Comparison of ENCODE assay signal across 13 cellular contexts in the genomic region with DNA sequence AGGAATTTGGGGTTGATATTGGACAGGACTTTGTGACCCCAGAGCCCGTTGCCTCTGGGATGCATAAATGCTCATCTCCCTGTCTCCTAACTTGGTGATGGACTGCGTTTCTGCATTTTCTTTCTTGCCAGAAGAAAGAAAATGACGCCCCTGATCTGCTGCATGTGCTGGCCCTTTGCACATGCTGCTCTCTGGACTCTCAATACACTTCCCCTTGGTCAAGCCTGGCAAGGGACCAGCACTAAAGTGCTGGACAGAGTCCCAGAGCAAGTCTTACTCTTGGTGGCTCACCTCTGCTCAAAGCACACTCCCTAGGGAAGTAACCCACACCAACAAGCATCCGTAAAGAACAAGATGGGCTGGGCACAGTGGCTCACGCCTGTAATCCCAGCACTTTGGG. TPM values are rescaled to one million over a fixed set of nuclear protein-coding genes. Genes with fewer than 3 reads are reported as not detected.
DNase-seq lines count a peak whose midpoint lies in the region; ATAC-seq and TF ChIP-seq lines count a peak whose summit lies in the region.
"Had no signal": no experiment of that assay in that cellular context is flagged by ENCODE, and none has a peak within 500 bp of the region (broad histone marks: within the 10 kb centered on the region; RNA-seq: fewer than 3 reads in every experiment).

No MANE protein-coding gene starts in this region.

- intact Hi-C loops in right lobe of liver (cut with DNase I), result no loop called here

- no peaks in the 10 kb centered on the region for H3K9me3 Mint-ChIP-seq in activated T-cell treated with anti-CD3 and anti-CD28 coated beads, Interleukin-2, amount 50 U/mL, for 72 hours
- no peaks in the 10 kb centered on the region for H3K9me3 Mint-ChIP-seq in activated naive CD8-positive, alpha-beta T cell (ENCODE audit: low read depth)

- no peaks in the 10 kb centered on the region for H3K27me3 Mint-ChIP-seq in activated T-cell treated with anti-CD3 and anti-CD28 coated beads, Interleukin-2, amount 50 U/mL, for 72 hours (ENCODE audit: low read depth)
- no peaks in the 10 kb centered on the region for H3K27me3 Mint-ChIP-seq in activated naive CD8-positive, alpha-beta T cell

- no peak for TF ChIP-seq CTCF in right lobe of liver (IDR thresholded peaks at IDR 0.05)
- no peak for TF ChIP-seq CTCF in thoracic aorta (IDR thresholded peaks at IDR 0.05)

- no peak for DNase-seq in activated T-cell treated with anti-CD3 and anti-CD28 coated beads, Interleukin-2, amount 50 U/mL, for 72 hours
- DNase-seq in activated T-cell treated with anti-CD3 and anti-CD28 coated beads, Interleukin-2, amount 50 U/mL, for 1 hour, result no peak
- DNase-seq in right lobe of liver, result peak in 1 of 3 donors; percentile 80
- DNase-seq in thoracic aorta (ENCODE audit: low spot score), result no peak
- DNase-seq in T1000 (lab: John Stamatoyannopoulos, UW), result no peak
- DNase-seq in KBM-7, result no peak
- no peak for DNase-seq in midbrain (lab: John Stamatoyannopoulos, UW)
- DNase-seq: activated CD4-positive, alpha-beta T cell treated with anti-CD3 and anti-CD28 coated beads, Interleukin-2, amount 50 U/mL, for 4 hours; adrenal gland; NCI-H69; stimulated activated CD4-positive, alpha-beta T cell treated with anti-CD3 and anti-CD28 coated beads, Interleukin-4, amount 100 ng/mL, for 1 hour had no signal

- H3K4me3 Mint-ChIP-seq in activated T-cell treated with anti-CD3 and anti-CD28 coated beads, Interleukin-2, amount 50 U/mL, for 72 hours, result no peak overlapping the region
- no peak overlapping the region for H3K4me3 Mint-ChIP-seq in activated naive CD8-positive, alpha-beta T cell

- peaks cover 0 to 64% (median 11%) of the 10 kb centered on the region in 4 donors for H3K4me1 ChIP-seq in right lobe of liver
- H3K4me1 ChIP-seq in thoracic aorta (ENCODE audit: control insufficient read depth in 1 of 2, low read depth in 2 of 2), result peaks cover 77 to 94% of the 10 kb centered on the region in 2 donors

- no peak for TF ChIP-seq POLR2A in right lobe of liver (IDR thresholded peaks at IDR 0.05)

- peaks cover 11 to 31% of the 10 kb centered on the region in 2 donors for H3K36me3 Mint-ChIP-seq in activated T-cell treated with anti-CD3 and anti-CD28 coated beads, Interleukin-2, amount 50 U/mL, for 72 hours (ENCODE audit: insufficient read depth in 2 of 2)
- H3K36me3 Mint-ChIP-seq in activated naive CD8-positive, alpha-beta T cell, result peaks cover 11% of the 10 kb centered on the region

- WGBS in right lobe of liver (ENCODE audit: insufficient coverage, low coverage, low lambda C conversion rate, missing lambda C conversion rate), result 59% methylated on average over 4 of the region's 5 CpGs

- no peaks in the 10 kb centered on the region for H3K9me3 ChIP-seq in right lobe of liver
- H3K9me3 ChIP-seq in thoracic aorta, result no peaks in the 10 kb centered on the region
- H3K9me3 ChIP-seq: adrenal gland had no signal

- no peak for ATAC-seq in activated T-cell treated with anti-CD3 and anti-CD28 coated beads, Interleukin-2, amount 50 U/mL, for 72 hours (replicated peaks in 1 of 2)
- peak in 3 of 4 donors; percentile 6 to 52 (median 26) for ATAC-seq in right lobe of liver
- no peak for ATAC-seq in thoracic aorta (ENCODE audit: insufficient number of reproducible peaks, low FRiP score, low read depth)

- H3K27me3 ChIP-seq in right lobe of liver, result no peaks in the 10 kb centered on the region
- no peaks in the 10 kb centered on the region for H3K27me3 ChIP-seq in thoracic aorta (replicated peaks; ENCODE audit: insufficient read depth)
- H3K27me3 ChIP-seq: adrenal gland had no signal

- H3K36me3 ChIP-seq in right lobe of liver (peaks cover 0 to 14% (median 0%) of the 10 kb centered on the region in 4 donors), thoracic aorta (peaks cover 21% of the 10 kb centered on the region)

- in situ Hi-C loops in KBM-7 (cut with MboI; ENCODE audit: low pct_unique_long_range_greater_than_20kb, low sequenced_read_pairs), result no loop called here

- H3K4me3 ChIP-seq in right lobe of liver (no peak overlapping the region), thoracic aorta (no peak overlapping the region)
- H3K4me3 ChIP-seq: adrenal gland, SK-N-MC had no signal

- H3K4me1 Mint-ChIP-seq in activated T-cell treated with anti-CD3 and anti-CD28 coated beads, Interleukin-2, amount 50 U/mL, for 72 hours (ENCODE audit: low read depth), result peaks cover 88% of the 10 kb centered on the region
- peaks cover 81% of the 10 kb centered on the region for H3K4me1 Mint-ChIP-seq in activated naive CD8-positive, alpha-beta T cell (ENCODE audit: low read depth)

- H3K27ac Mint-ChIP-seq in activated T-cell treated with anti-CD3 and anti-CD28 coated beads, Interleukin-2, amount 50 U/mL, for 72 hours, result peak overlapping the region; percentile 63
- peak overlapping the region; percentile 64 for H3K27ac Mint-ChIP-seq in activated naive CD8-positive, alpha-beta T cell

- H3K27ac ChIP-seq in right lobe of liver, result peak overlapping the region in 1 of 3 donors; percentile 33
- H3K27ac ChIP-seq in thoracic aorta, result peak overlapping the region; percentile 91 to 99
- H3K27ac ChIP-seq: SK-N-MC had no signal

RNA-seq across cellular contexts. Expression of a gene that starts 40.7 kb away (rescaled TPM):
- 100 to 1,000 TPM; 529 to 662 TPM for total RNA-seq in activated T-cell treated with anti-CD3 and anti-CD28 coated beads, Interleukin-2, amount 50 U/mL, for 72 hours
- total RNA-seq in right lobe of liver (100 to 1,000 TPM; 168 to 435 (median 222) TPM), thoracic aorta (1,000 to 10,000 TPM; 1,447 to 1,631 TPM)

Comparison
In these comparisons a context has a peak if more than half of its experiments do, and no peak if none do; other contexts are left out.
1. ATAC-seq: peak in right lobe of liver (3 of 4); none in activated T-cell treated with anti-CD3 and anti-CD28 coated beads, Interleukin-2, amount 50 U/mL, for 72 hours (0 of 2) and thoracic aorta (single experiment).